13 cellular contexts compared by ENCODE assay signal in genomic region chr10:73858750-73859439, GRCh38. TPM values are rescaled to one million over a fixed set of nuclear protein-coding genes. Genes with fewer than 3 reads are reported as not detected.
DNase-seq lines count a peak whose midpoint lies in the region; ATAC-seq, FAIRE-seq and TF ChIP-seq lines count a peak whose summit lies in the region.
"Had no signal": no experiment of that assay in that cellular context is flagged by ENCODE, and none has a peak within 500 bp of the region (broad histone marks: within the 10 kb centered on the region; RNA-seq: fewer than 3 reads in every experiment).

No MANE protein-coding gene starts in this region.

- WGBS in small intestine, 3 donors, result 83 to 87% (median 85%) methylated on average over 13 of the region's 13 CpGs

- H3K27me3 ChIP-seq in Peyer's patch, result no peaks in the 10 kb centered on the region
- H3K27me3 ChIP-seq in small intestine (ENCODE audit: control insufficient read depth in 2 of 2, insufficient read depth in 2 of 2, low read length in 2 of 2), result no peaks in the 10 kb centered on the region

- no peak for ATAC-seq in HG03045 (IDR thresholded peaks at IDR 0.05; ENCODE audit: unreplicated experiment)

- intact Hi-C loops in head of caudate nucleus (cut with DNase I), result no loop called here

- H3K27ac ChIP-seq in Peyer's patch (peak overlapping the region in 3 of 4 donors; percentile 36 to 41 (median 38)), small intestine (ENCODE audit: low read depth in 1 of 2, low read length in 1 of 2) (peak overlapping the region; percentile 3 to 11)
- H3K27ac ChIP-seq: C4-2B, epithelial cell of prostate had no signal

- peaks cover 0 to 51% (median 0%) of the 10 kb centered on the region in 3 donors for H3K36me3 ChIP-seq in Peyer's patch
- H3K36me3 ChIP-seq in small intestine (ENCODE audit: control insufficient read depth in 2 of 2, insufficient read depth in 2 of 2, low read length in 2 of 2), result peaks cover 5 to 21% of the 10 kb centered on the region in 2 donors

- H3K9me3 ChIP-seq in Peyer's patch (no peaks in the 10 kb centered on the region), small intestine (ENCODE audit: control insufficient read depth, low read depth) (no peaks in the 10 kb centered on the region)

- H3K4me3 Mint-ChIP-seq in HFFc6, result peak overlapping the region; percentile 54; the same call in 1 of the 2 replicates
- H3K4me3 Mint-ChIP-seq in chondrocyte (ENCODE audit: unreplicated experiment), result no peak overlapping the region

- FAIRE-seq in small intestine (lab: Jason Lieb, UNC), result no peak

- H3K27ac Mint-ChIP-seq in HFFc6, result peak overlapping the region; percentile 32; the same call in 1 of the 2 replicates
- H3K27ac Mint-ChIP-seq in chondrocyte (ENCODE audit: unreplicated experiment), result peak overlapping the region; percentile 36

- H3K27me3 Mint-ChIP-seq in HFFc6 (ENCODE audit: insufficient read depth) (peaks cover 2% of the 10 kb centered on the region; the same call in 1 of the 2 replicates), chondrocyte (ENCODE audit: low read depth) (no peaks in the 10 kb centered on the region)

- H3K4me1 ChIP-seq in Peyer's patch, result peaks cover 0 to 68% (median 2%) of the 10 kb centered on the region in 4 donors
- peaks cover 7 to 32% of the 10 kb centered on the region in 2 donors for H3K4me1 ChIP-seq in small intestine (ENCODE audit: control insufficient read depth in 2 of 2, insufficient read depth in 1 of 2, low read depth in 1 of 2, low read length in 1 of 2)

- H3K4me3 ChIP-seq in Peyer's patch (no peak overlapping the region), small intestine (ENCODE audit: low read depth in 1 of 2, low read length in 2 of 2) (no peak overlapping the region)

- DNase-seq in HFFc6, result no peak
- no peak for DNase-seq in Peyer's patch
- DNase-seq in chondrocyte (ENCODE audit: low spot score), result no peak
- DNase-seq in small intestine, result no peak
- no peak for DNase-seq in NCI-H2196 (lab: John Stamatoyannopoulos, UW; ENCODE audit: unreplicated experiment)
- no peak for DNase-seq in head of caudate nucleus
- DNase-seq in stimulated activated CD4-positive, alpha-beta T cell treated with anti-CD3 and anti-CD28 coated beads, Interleukin-4, amount 100 ng/mL, for 24 hours, result no peak
- DNase-seq: glutamatergic neuron, kidney glomerular epithelial cell, NCI-H2227 treated with DMSO at 0.1 percent for 48 hours had no signal

- H3K9me3 Mint-ChIP-seq in HFFc6, result no peaks in the 10 kb centered on the region
- H3K9me3 Mint-ChIP-seq in chondrocyte (ENCODE audit: low read depth), result no peaks in the 10 kb centered on the region

- TF ChIP-seq CTCF in HFFc6 (IDR thresholded peaks at IDR 0.05) (no peak), Peyer's patch (IDR thresholded peaks at IDR 0.05) (no peak), chondrocyte (IDR thresholded peaks at IDR 0.05) (no peak)

- H3K36me3 Mint-ChIP-seq in HFFc6 (ENCODE audit: low read depth) (peaks cover 18% of the 10 kb centered on the region), chondrocyte (ENCODE audit: low read depth) (peaks cover 22% of the 10 kb centered on the region)

- H3K4me1 Mint-ChIP-seq in HFFc6 (ENCODE audit: low read depth), result peaks cover 32% of the 10 kb centered on the region
- peaks cover 31% of the 10 kb centered on the region for H3K4me1 Mint-ChIP-seq in chondrocyte (ENCODE audit: low read depth)

- TF ChIP-seq POLR2A in Peyer's patch (IDR thresholded peaks at IDR 0.05), result no peak

RNA-seq across cellular contexts. Expression of gene CAMK2G, which starts 15.5 kb away (rescaled TPM):
- 10 to 100 TPM; 24.6 to 33.1 (median 28.1) TPM for total RNA-seq in HFFc6 (2021; fragmentation: NEBNext Ultra II Directional; extraction: Animal tissue kit (Norgen Biotek cat#: 25700))
- total RNA-seq in Peyer's patch (100 to 1,000 TPM in 3 of 4 donors, 10 to 100 TPM in 1; 34.7 to 159 (median 110) TPM), chondrocyte (30.5 to 31.7 TPM (median 30.5 TPM) in 3 replicates)
- 10 to 100 TPM; 33.1 to 74.9 (median 54.9) TPM for polyA plus RNA-seq in small intestine

RNA-seq across cellular contexts. Expression of gene NDST2, which starts 47.5 kb away (rescaled TPM):
- 10 to 100 TPM; 18.9 to 21.5 (median 20.3) TPM for total RNA-seq in HFFc6 (2021; fragmentation: NEBNext Ultra II Directional; extraction: Animal tissue kit (Norgen Biotek cat#: 25700))
- total RNA-seq in Peyer's patch (10 to 100 TPM; 16.5 to 39.1 (median 27.7) TPM), chondrocyte (24.4 to 29.0 TPM (median 27.3 TPM) in 3 replicates)
- polyA plus RNA-seq in small intestine, result 10 to 100 TPM in 1 of 3 donors, 1 to 10 TPM in 2; 2.2 to 10.2 (median 7.6) TPM

RNA-seq across cellular contexts. Expression of gene PLAU, which starts 52.0 kb away (rescaled TPM):
- 10 to 100 TPM; 14.0 to 25.5 (median 24.0) TPM for total RNA-seq in HFFc6 (2021; fragmentation: NEBNext Ultra II Directional; extraction: Animal tissue kit (Norgen Biotek cat#: 25700))
- total RNA-seq in Peyer's patch (1 to 10 TPM in 3 of 4 donors, under 1 TPM in 1; 0.53 to 6.6 (median 2.7) TPM), chondrocyte (54.2 to 84.9 TPM (median 54.8 TPM) in 3 replicates)
- 10 to 100 TPM in 1 of 3 donors, 1 to 10 TPM in 2; 1.3 to 11.1 (median 1.6) TPM for polyA plus RNA-seq in small intestine
